1 cellular context compared by ENCODE assay signal in the genomic region with DNA sequence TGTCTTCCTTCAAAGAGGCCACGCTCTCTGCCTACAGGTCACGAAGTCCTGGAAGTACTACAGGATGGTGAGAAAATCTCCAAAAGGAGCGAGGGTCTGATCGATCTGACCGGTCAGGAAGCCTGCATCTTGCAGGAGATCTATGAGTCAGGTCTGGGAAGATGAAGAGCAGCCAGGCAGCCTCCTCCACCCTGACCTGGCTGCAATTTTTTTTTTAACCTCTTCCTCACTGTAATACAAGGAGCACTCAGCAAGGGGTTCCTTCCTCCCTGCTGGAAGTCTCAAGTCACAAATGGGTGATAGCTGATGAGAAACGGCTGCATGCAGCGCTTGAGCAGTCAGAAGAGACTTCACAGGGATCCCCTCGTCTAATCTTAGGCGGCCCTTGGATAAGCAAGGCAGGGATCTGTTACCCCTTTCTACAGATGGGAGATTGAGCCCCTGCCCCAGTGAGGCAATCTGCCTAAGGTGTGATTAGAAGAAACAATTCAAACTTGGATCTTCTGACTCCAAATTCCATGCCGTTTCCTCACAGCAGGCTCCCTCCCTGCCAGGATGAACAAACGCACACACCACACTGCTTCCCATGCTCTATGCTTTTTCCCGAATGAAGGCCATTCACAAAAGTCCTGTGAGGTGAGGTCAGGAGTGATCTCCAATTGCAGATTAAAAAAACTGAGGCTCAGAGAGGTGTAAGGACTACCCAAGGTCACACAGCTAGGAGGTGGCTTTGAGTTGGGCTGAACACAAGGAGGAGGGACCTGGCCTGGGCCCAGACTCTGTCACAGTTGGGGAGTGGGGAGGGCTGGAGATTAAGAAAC.
A peak's percentile ranks its signal among the peaks of the same experiment; 100 is the strongest.
TF ChIP-seq lines count a peak whose summit lies in the region.

No MANE protein-coding gene starts in this region.

TF ChIP-seq in K562, 482 proteins besides CTCF, POLR2A, EP300 and RAD21:
- no peak for TF ChIP-seq TAF9B (IDR thresholded peaks at IDR 0.05; ENCODE audit: partially characterized antibody)
- TF ChIP-seq ZFP36 (IDR thresholded peaks at IDR 0.05; ENCODE audit: low read depth, low read length, partially characterized antibody) = peak; percentile 35
TF ChIP-seq in K562: peak in this region for 1.
